In the genomic region with DNA sequence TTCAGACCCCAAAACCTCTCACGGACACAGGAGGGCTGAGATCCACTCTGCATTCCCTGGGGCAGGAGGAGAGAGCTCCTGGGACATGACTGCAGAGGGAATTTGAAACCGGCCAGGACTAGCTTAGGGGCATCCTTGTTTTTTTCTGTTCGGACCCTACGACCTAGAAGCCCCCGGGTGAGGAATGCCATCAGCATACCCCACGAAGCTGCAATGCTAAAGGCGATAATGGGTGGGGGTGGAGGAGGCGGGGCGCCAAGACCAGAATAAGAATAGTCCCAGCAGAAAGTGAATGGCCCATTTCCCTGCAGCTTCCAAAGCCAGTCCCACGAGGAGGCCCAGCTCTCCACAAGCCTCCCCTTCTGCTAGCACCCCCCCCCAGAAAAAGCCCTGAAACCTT, we compare ENCODE assay signal across 1 cellular context.
TF ChIP-seq lines count a peak whose summit lies in the region.

No MANE protein-coding gene starts in this region.

TF ChIP-seq in HepG2, 621 proteins besides CTCF, POLR2A, EP300 and RAD21:
- TF ChIP-seq, protein P1, sequence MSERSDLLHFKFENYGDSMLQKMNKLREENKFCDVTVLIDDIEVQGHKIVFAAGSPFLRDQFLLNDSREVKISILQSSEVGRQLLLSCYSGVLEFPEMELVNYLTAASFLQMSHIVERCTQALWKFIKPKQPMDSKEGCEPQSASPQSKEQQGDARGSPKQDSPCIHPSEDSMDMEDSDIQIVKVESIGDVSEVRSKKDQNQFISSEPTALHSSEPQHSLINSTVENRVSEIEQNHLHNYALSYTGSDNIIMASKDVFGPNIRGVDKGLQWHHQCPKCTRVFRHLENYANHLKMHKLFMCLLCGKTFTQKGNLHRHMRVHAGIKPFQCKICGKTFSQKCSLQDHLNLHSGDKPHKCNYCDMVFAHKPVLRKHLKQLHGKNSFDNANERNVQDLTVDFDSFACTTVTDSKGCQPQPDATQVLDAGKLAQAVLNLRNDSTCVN (CRISPR knock-in tag; IDR thresholded peaks at IDR 0.05; ENCODE audit: borderline replicate concordance), result no peak
- TF ChIP-seq AHR (CRISPR knock-in tag; IDR thresholded peaks at IDR 0.05) (no peak), ZNF720 (CRISPR knock-in tag; IDR thresholded peaks at IDR 0.05) (no peak), REXO4 (CRISPR knock-in tag; IDR thresholded peaks at IDR 0.05; ENCODE audit: borderline replicate concordance) (no peak), CHD2 (IDR thresholded peaks at IDR 0.05; ENCODE audit: low read depth, low read length) (no peak), ZSCAN30 (CRISPR knock-in tag; IDR thresholded peaks at IDR 0.05) (no peak), ZNF331 (CRISPR knock-in tag; IDR thresholded peaks at IDR 0.05) (no peak), NR2F2 (IDR thresholded peaks at IDR 0.05; ENCODE audit: borderline replicate concordance, low read depth) (no peak), MYNN (CRISPR knock-in tag; IDR thresholded peaks at IDR 0.05; ENCODE audit: low read depth) (no peak), DNMT1 (CRISPR knock-in tag; IDR thresholded peaks at IDR 0.05) (no peak)
- TF ChIP-seq, protein P2, sequence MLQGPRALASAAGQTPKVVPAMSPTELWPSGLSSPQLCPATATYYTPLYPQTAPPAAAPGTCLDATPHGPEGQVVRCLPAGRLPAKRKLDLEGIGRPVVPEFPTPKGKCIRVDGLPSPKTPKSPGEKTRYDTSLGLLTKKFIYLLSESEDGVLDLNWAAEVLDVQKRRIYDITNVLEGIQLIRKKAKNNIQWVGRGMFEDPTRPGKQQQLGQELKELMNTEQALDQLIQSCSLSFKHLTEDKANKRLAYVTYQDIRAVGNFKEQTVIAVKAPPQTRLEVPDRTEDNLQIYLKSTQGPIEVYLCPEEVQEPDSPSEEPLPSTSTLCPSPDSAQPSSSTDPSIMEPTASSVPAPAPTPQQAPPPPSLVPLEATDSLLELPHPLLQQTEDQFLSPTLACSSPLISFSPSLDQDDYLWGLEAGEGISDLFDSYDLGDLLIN (CRISPR knock-in tag; IDR thresholded peaks at IDR 0.05; ENCODE audit: borderline replicate concordance), result no peak
- TF ChIP-seq, protein P3, sequence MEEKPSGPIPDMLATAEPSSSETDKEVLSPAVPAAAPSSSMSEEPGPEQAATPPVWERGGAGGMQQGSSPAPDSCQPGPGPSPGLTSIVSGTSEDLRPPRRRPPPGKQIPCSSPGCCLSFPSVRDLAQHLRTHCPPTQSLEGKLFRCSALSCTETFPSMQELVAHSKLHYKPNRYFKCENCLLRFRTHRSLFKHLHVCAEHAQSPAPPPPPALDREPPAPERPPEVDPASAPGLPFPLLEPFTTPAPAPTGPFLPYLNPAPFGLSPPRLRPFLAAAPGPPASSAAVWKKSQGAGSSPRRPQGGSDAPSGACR (CRISPR knock-in tag; IDR thresholded peaks at IDR 0.05), result no peak
